11 cellular contexts compared by ENCODE assay signal in genomic region chr9:129318121-129319075, GRCh38.
A peak's percentile ranks its signal among the peaks of the same experiment; 100 is the strongest.
DNase-seq lines count a peak whose midpoint lies in the region; ATAC-seq lines count a peak whose summit lies in the region.
"Had no signal": no experiment of that assay in that cellular context is flagged by ENCODE, and none has a peak within 500 bp of the region (broad histone marks: within the 10 kb centered on the region; RNA-seq: fewer than 3 reads in every experiment).

No MANE protein-coding gene starts in this region.

- POLR2A ChIA-PET in CD8-positive, alpha-beta memory T cell (lab: Charles Lee) = no interaction called here

- no peak for ATAC-seq in left lobe of liver
- no peak for ATAC-seq in stimulated activated effector memory CD8-positive, alpha-beta T cell treated with anti-CD3 and anti-CD28 coated beads, Interleukin-12 subunit alpha, Interleukin-12 subunit beta, amount 100 ng/mL, for 72 hours
- ATAC-seq in activated CD4-positive, CD25-positive, alpha-beta regulatory T cell treated with anti-CD3 and anti-CD28 coated beads, Interleukin-2, amount 50 U/mL, for 24 hours = no peak

- H3K4me1 Mint-ChIP-seq in stimulated activated effector memory CD8-positive, alpha-beta T cell treated with anti-CD3 and anti-CD28 coated beads, Interleukin-12 subunit alpha, Interleukin-12 subunit beta, amount 100 ng/mL, for 72 hours = peaks cover 20% of the 10 kb centered on the region
- peaks cover 9 to 16% (median 11%) of the 10 kb centered on the region in 3 donors for H3K4me1 Mint-ChIP-seq in CD8-positive, alpha-beta memory T cell

- peaks cover 3% of the 10 kb centered on the region; the same call in 1 of the 2 replicates for H3K27me3 ChIP-seq in H7 (ENCODE audit: control insufficient read depth, insufficient read depth, low read length)
- no peaks in the 10 kb centered on the region for H3K27me3 ChIP-seq in CD8-positive, alpha-beta memory T cell (ENCODE audit: insufficient read depth, low read length, poor library complexity, severe bottlenecking)

- H3K4me1 ChIP-seq in CD8-positive, alpha-beta memory T cell (ENCODE audit: insufficient read depth, low read length) = peaks cover 17% of the 10 kb centered on the region

- no peak overlapping the region for H3K4me3 Mint-ChIP-seq in stimulated activated effector memory CD8-positive, alpha-beta T cell treated with anti-CD3 and anti-CD28 coated beads, Interleukin-12 subunit alpha, Interleukin-12 subunit beta, amount 100 ng/mL, for 72 hours
- no peak overlapping the region for H3K4me3 Mint-ChIP-seq in CD8-positive, alpha-beta memory T cell

- no peaks in the 10 kb centered on the region for H3K9me3 ChIP-seq in CD8-positive, alpha-beta memory T cell (ENCODE audit: low read length)

- peak overlapping the region; percentile 54 for H3K27ac Mint-ChIP-seq in stimulated activated effector memory CD8-positive, alpha-beta T cell treated with anti-CD3 and anti-CD28 coated beads, Interleukin-12 subunit alpha, Interleukin-12 subunit beta, amount 100 ng/mL, for 72 hours
- H3K27ac Mint-ChIP-seq in CD8-positive, alpha-beta memory T cell = no peak overlapping the region

- no peak overlapping the region for H3K27ac ChIP-seq in CD8-positive, alpha-beta memory T cell (ENCODE audit: low read depth, low read length)

- DNase-seq in H7 (peak; percentile 20), left lobe of liver (ENCODE audit: low spot score) (peak; percentile 48), NCI-H510A (lab: John Stamatoyannopoulos, UW) (no peak), NCI-H524 (lab: John Stamatoyannopoulos, UW) (no peak)
- peak; percentile 41 for DNase-seq in activated CD8-positive, alpha-beta memory T cell treated with anti-CD3 and anti-CD28 coated beads, Interleukin-2, amount 50 U/mL, for 48 hours
- no peak for DNase-seq in stimulated activated effector memory CD8-positive, alpha-beta T cell treated with anti-CD3 and anti-CD28 coated beads, Interleukin-12 subunit alpha, Interleukin-12 subunit beta, amount 100 ng/mL, for 72 hours (ENCODE audit: low spot score in 2 of 2)
- DNase-seq in CD8-positive, alpha-beta memory T cell = no peak
- DNase-seq: activated gamma-delta T cell treated with Interleukin-2 at 50 U/mL for 16 hours, kidney glomerular epithelial cell had no signal

- no peaks in the 10 kb centered on the region for H3K36me3 Mint-ChIP-seq in stimulated activated effector memory CD8-positive, alpha-beta T cell treated with anti-CD3 and anti-CD28 coated beads, Interleukin-12 subunit alpha, Interleukin-12 subunit beta, amount 100 ng/mL, for 72 hours
- H3K36me3 Mint-ChIP-seq in CD8-positive, alpha-beta memory T cell = no peaks in the 10 kb centered on the region

- H3K27me3 Mint-ChIP-seq in CD8-positive, alpha-beta memory T cell = peaks cover 0 to 3% of the 10 kb centered on the region in 2 donors

- no peak overlapping the region for H3K4me3 ChIP-seq in H7 (ENCODE audit: insufficient read depth, low read depth, low read length)
- no peak overlapping the region for H3K4me3 ChIP-seq in CD8-positive, alpha-beta memory T cell (ENCODE audit: low read length)
- H3K4me3 ChIP-seq: skin epidermis had no signal

- CTCF ChIA-PET in CD8-positive, alpha-beta memory T cell (lab: Charles Lee) = interaction anchor here (1.5 to 3.8 kb wide), 2 partner anchors 27 to 144 kb away, joined by 3 to 16 read pairs; no protein-coding TSS in a partner anchor

- no peaks in the 10 kb centered on the region for H3K36me3 ChIP-seq in H7 (replicated peaks; ENCODE audit: control insufficient read depth, insufficient read depth, low read length)
- H3K36me3 ChIP-seq in CD8-positive, alpha-beta memory T cell (ENCODE audit: insufficient read depth, low read length) = no peaks in the 10 kb centered on the region

- no peaks in the 10 kb centered on the region for H3K9me3 Mint-ChIP-seq in stimulated activated effector memory CD8-positive, alpha-beta T cell treated with anti-CD3 and anti-CD28 coated beads, Interleukin-12 subunit alpha, Interleukin-12 subunit beta, amount 100 ng/mL, for 72 hours
- H3K9me3 Mint-ChIP-seq in CD8-positive, alpha-beta memory T cell = no peaks in the 10 kb centered on the region

Comparison
In these comparisons a context has a peak if more than half of its experiments do, and no peak if none do; other contexts are left out.
1. DNase-seq: peak in H7 (single experiment), activated CD8-positive, alpha-beta memory T cell treated with anti-CD3 and anti-CD28 coated beads, Interleukin-2, amount 50 U/mL, for 48 hours (single experiment) and left lobe of liver (single experiment); none in stimulated activated effector memory CD8-positive, alpha-beta T cell treated with anti-CD3 and anti-CD28 coated beads, Interleukin-12 subunit alpha, Interleukin-12 subunit beta, amount 100 ng/mL, for 72 hours (0 of 2), NCI-H510A (single experiment), NCI-H524 (0 of 2) and CD8-positive, alpha-beta memory T cell (0 of 5).